Comparison of ENCODE assay signal across 25 cellular contexts in the genomic region with DNA sequence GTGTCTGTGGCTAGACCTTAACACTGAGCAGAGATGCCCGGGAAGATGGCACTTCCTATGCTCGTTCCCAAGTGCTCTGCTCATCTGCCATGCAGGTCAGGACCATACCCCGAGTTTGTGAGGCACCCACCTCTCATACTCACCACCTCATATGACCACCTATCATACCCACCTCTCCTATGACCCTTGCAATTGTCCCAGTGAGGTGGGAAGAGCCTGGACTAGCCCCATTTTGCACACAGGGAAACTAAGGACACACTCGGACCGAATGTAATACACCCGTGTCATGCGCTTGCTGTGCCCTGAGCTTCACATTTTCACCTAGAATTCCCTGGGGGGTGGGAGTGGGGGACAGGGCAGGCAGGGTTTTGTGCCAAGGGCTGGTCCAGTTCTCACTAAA. TPM values are rescaled to one million over a fixed set of nuclear protein-coding genes. Genes with fewer than 3 reads are reported as not detected.
DNase-seq lines count a peak whose midpoint lies in the region; ATAC-seq, FAIRE-seq and TF ChIP-seq lines count a peak whose summit lies in the region.
"Had no signal": no experiment of that assay in that cellular context is flagged by ENCODE, and none has a peak within 500 bp of the region (broad histone marks: within the 10 kb centered on the region; RNA-seq: fewer than 3 reads in every experiment).

No MANE protein-coding gene starts in this region.

- no peaks in the 10 kb centered on the region for H3K23me2 ChIP-seq in H1 (ENCODE audit: low read depth, low read length)

- no peak overlapping the region for H3K27ac ChIP-seq in H1 (ENCODE audit: low read depth, low read length)
- H3K27ac ChIP-seq in osteoblast (ENCODE audit: low read depth, low read length): no peak overlapping the region
- H3K27ac ChIP-seq in esophagus squamous epithelium: no peak overlapping the region
- H3K27ac ChIP-seq: adrenal gland, heart left ventricle, HL-60 had no signal

- no peak overlapping the region for H3K56ac ChIP-seq in H1 (replicated peaks; ENCODE audit: insufficient read length, low read depth, low read length)

- CTCF ChIA-PET in Caco-2 (lab: Charles Lee): interaction anchor here (1.1 kb wide), 1 partner anchor 12 kb away, joined by 3 read pairs; no protein-coding TSS in a partner anchor
- CTCF ChIA-PET in H1 (lab: Charles Lee; ENCODE audit: partially characterized antibody): interaction anchor here (0.9 to 7.4 kb wide), 3 partner anchors 11 to 15 kb away, joined by 3 to 45 read pairs (median 27); no protein-coding TSS in a partner anchor

- H3K4me2 ChIP-seq in H1 (ENCODE audit: insufficient read depth in 1 of 2, low read depth in 2 of 2, low read length in 2 of 2) (no peak overlapping the region), osteoblast (ENCODE audit: insufficient read depth, low read length) (no peak overlapping the region)

- no peaks in the 10 kb centered on the region for H3K9me3 Mint-ChIP-seq in Caco-2 (ENCODE audit: unreplicated experiment)
- H3K9me3 Mint-ChIP-seq: activated CD4-positive, alpha-beta T cell treated with anti-CD3 and anti-CD28 coated beads, Interleukin-2, amount 10 ng/mL, durations not matched to agents 24 days and 14 days had no signal

- no peaks in the 10 kb centered on the region for H4K20me1 ChIP-seq in H1 (replicated peaks in 1 of 2; ENCODE audit: control insufficient read depth in 1 of 2, insufficient read depth in 2 of 2, low read length in 2 of 2)
- H4K20me1 ChIP-seq in osteoblast (ENCODE audit: insufficient read depth, low read length): no peaks in the 10 kb centered on the region

- peaks cover 21% of the 10 kb centered on the region for H3K27me3 Mint-ChIP-seq in Caco-2 (ENCODE audit: insufficient read depth, unreplicated experiment)

- no peak overlapping the region for H2BK5ac ChIP-seq in H1 (ENCODE audit: low read depth, low read length)

- intact Hi-C loops in Caco-2 (cut with micrococcal nuclease; ENCODE audit: unreplicated experiment): no loop called here
- intact Hi-C loops in esophagus squamous epithelium (cut with DNase I): no loop called here

- H4K8ac ChIP-seq in H1 (ENCODE audit: extremely low read depth, insufficient read depth, low read length): peak overlapping the region; percentile 12; the same call in 1 of the 2 replicates

- H2BK20ac ChIP-seq in H1 (ENCODE audit: low read length): no peak overlapping the region

- H3K4me1 ChIP-seq in Caco-2 (no peaks in the 10 kb centered on the region), H1 (replicated peaks in 1 of 4; ENCODE audit: control insufficient read depth in 3 of 4, insufficient read depth in 4 of 4, low read length in 3 of 4) (peaks cover 0 to 4% (median 0%) of the 10 kb centered on the region in 4 experiments; a peak in 1 of 7 replicates), osteoblast (ENCODE audit: insufficient read depth, low read length) (no peaks in the 10 kb centered on the region), esophagus squamous epithelium (peaks cover 0 to 37% (median 0%) of the 10 kb centered on the region in 3 donors)
- H3K4me1 ChIP-seq: adrenal gland, HAP-1 had no signal

- H3K4ac ChIP-seq in H1 (replicated peaks; ENCODE audit: insufficient read length, low read depth, low read length): no peak overlapping the region

- H3K9me3 ChIP-seq in Caco-2 (no peaks in the 10 kb centered on the region), H1 (ENCODE audit: insufficient read depth in 2 of 2, low read depth in 1 of 2, low read length in 1 of 2) (no peaks in the 10 kb centered on the region), osteoblast (ENCODE audit: low read depth, low read length) (no peaks in the 10 kb centered on the region), esophagus squamous epithelium (no peaks in the 10 kb centered on the region)
- H3K9me3 ChIP-seq: adrenal gland, HAP-1, heart left ventricle had no signal

- BruUV-seq in Caco-2 (replicated peaks; lab: Mats Ljungman, UMichigan): TSS peak; percentile 5

- no peak overlapping the region for H3K14ac ChIP-seq in H1 (ENCODE audit: insufficient read length)

- no peaks in the 10 kb centered on the region; the same call in 1 of the 2 replicates for H3K27me3 ChIP-seq in Caco-2 (replicated peaks; ENCODE audit: control insufficient read depth, insufficient read depth, low read length)
- H3K27me3 ChIP-seq in H1 (replicated peaks in 1 of 4; ENCODE audit: control insufficient read depth in 3 of 4, extremely low read depth in 1 of 4, insufficient read depth in 3 of 4, low read length in 3 of 4): no peaks in the 10 kb centered on the region
- H3K27me3 ChIP-seq in osteoblast (ENCODE audit: insufficient read depth, low read length): peaks cover 30% of the 10 kb centered on the region
- H3K27me3 ChIP-seq in esophagus squamous epithelium: no peaks in the 10 kb centered on the region
- H3K27me3 ChIP-seq: adrenal gland had no signal

- no peak for TF ChIP-seq RAD21 in H1 (IDR thresholded peaks at IDR 0.05 in 1 of 2, conservative IDR thresholded peaks at IDR 0.05 in 1 of 2; ENCODE audit: low read depth in 2 of 2, low read length in 2 of 2)

- TF ChIP-seq POLR2A in H1 (IDR thresholded peaks at IDR 0.05; ENCODE audit: control extremely low read depth in 1 of 2, low read depth in 2 of 2, low read length in 2 of 2) (no peak), esophagus squamous epithelium (IDR thresholded peaks at IDR 0.05) (no peak)

- DNase-seq in activated effector memory CD4-positive, alpha-beta T cell treated with anti-CD3 and anti-CD28 coated beads, Interleukin-2, amount 50 U/mL, for 16 hours: peak; percentile 30
- no peak for DNase-seq in activated effector memory CD4-positive, alpha-beta T cell treated with Interleukin-2 at 50 U/mL for 16 hours
- DNase-seq in Caco-2: peak in 1 of 2 experiments; percentile 32
- DNase-seq in H1 (ENCODE audit: low read depth in 1 of 2, low spot score in 2 of 2): no peak
- DNase-seq in osteoblast (ENCODE audit: insufficient read length, low spot score, missing footprints): peak; percentile 72
- DNase-seq in esophagus squamous epithelium (lab: John Stamatoyannopoulos, UW): no peak
- DNase-seq: activated CD4-positive, alpha-beta T cell treated with anti-CD3 and anti-CD28 coated beads, Interleukin-2, amount 10 ng/mL, durations not matched to agents 24 days and 14 days; adrenal gland; cortex of kidney; EL; NCI-H1105 treated with DMSO at 0.1 percent for 48 hours; NCI-H2029 treated with DMSO at 0.1 percent for 48 hours; NCI-H345; NCI-H82; SHP77 treated with DMSO at 0.1 percent for 48 hours; stimulated activated CD8-positive, alpha-beta memory T cell treated with anti-CD3 and anti-CD28 coated beads, Interleukin-4, amount 100 ng/mL, for 48 hours had no signal

- ATAC-seq in GM19023 (IDR thresholded peaks at IDR 0.05; ENCODE audit: unreplicated experiment): no peak
- no peak for ATAC-seq in HG03175 (IDR thresholded peaks at IDR 0.05; ENCODE audit: unreplicated experiment)
- ATAC-seq: heart left ventricle had no signal

- no peak overlapping the region for H2BK120ac ChIP-seq in H1 (replicated peaks; ENCODE audit: low read depth, low read length)

- H3K4me3 Mint-ChIP-seq in Caco-2 (ENCODE audit: unreplicated experiment): no peak overlapping the region
- H3K4me3 Mint-ChIP-seq: activated CD4-positive, alpha-beta T cell treated with anti-CD3 and anti-CD28 coated beads, Interleukin-2, amount 10 ng/mL, durations not matched to agents 24 days and 14 days had no signal

- H3K79me2 ChIP-seq in H1 (ENCODE audit: control insufficient read depth in 1 of 2, insufficient read depth in 2 of 2, low read length in 2 of 2): no peaks in the 10 kb centered on the region
- H3K79me2 ChIP-seq in osteoblast (ENCODE audit: insufficient read depth, low read length): no peaks in the 10 kb centered on the region

- peaks cover 49% of the 10 kb centered on the region for H3K36me3 Mint-ChIP-seq in Caco-2 (ENCODE audit: insufficient read depth, unreplicated experiment)

- POLR2A ChIA-PET in Caco-2 (lab: Charles Lee) (no interaction called here), H1 (lab: Charles Lee; ENCODE audit: partially characterized antibody) (no interaction called here)

- H3K23ac ChIP-seq in H1 (ENCODE audit: insufficient read length): no peak overlapping the region

- no peaks in the 10 kb centered on the region for H3K36me3 ChIP-seq in Caco-2 (ENCODE audit: control insufficient read depth, insufficient read depth, low read length)
- H3K36me3 ChIP-seq in H1 (ENCODE audit: control insufficient read depth in 2 of 4, insufficient read depth in 4 of 4, low read length in 3 of 4): no peaks in the 10 kb centered on the region
- no peaks in the 10 kb centered on the region for H3K36me3 ChIP-seq in osteoblast (ENCODE audit: insufficient read depth, low read length)
- no peaks in the 10 kb centered on the region for H3K36me3 ChIP-seq in esophagus squamous epithelium
- H3K36me3 ChIP-seq: adrenal gland, HAP-1 had no signal

- H3K18ac ChIP-seq in H1 (ENCODE audit: extremely low read depth, low read length): no peak overlapping the region

- no peak for FAIRE-seq in H1 (lab: Jason Lieb, UNC)
- FAIRE-seq: D721Med had no signal

- TF ChIP-seq EP300 in H1 (IDR thresholded peaks at IDR 0.05; ENCODE audit: borderline replicate concordance in 1 of 2, low read depth in 2 of 2, low read length in 2 of 2): no peak

- TF ChIP-seq CTCF in Caco-2 (IDR thresholded peaks at IDR 0.05; ENCODE audit: insufficient read depth in 1 of 2, low read depth in 1 of 2, low read length in 1 of 2, severe bottlenecking in 1 of 2, unreplicated experiment in 1 of 2) (no peak), H1 (IDR thresholded peaks at IDR 0.05; ENCODE audit: control extremely low read depth in 1 of 3, insufficient read depth in 1 of 3, low read depth in 1 of 3, low read length in 3 of 3) (no peak), osteoblast (IDR thresholded peaks at IDR 0.05; ENCODE audit: extremely low read depth, low read depth, low read length) (no peak), esophagus squamous epithelium (IDR thresholded peaks at IDR 0.05) (no peak)

- H4K5ac ChIP-seq in H1 (ENCODE audit: insufficient read length, low read depth, low read length): no peak overlapping the region

- H3K4me1 Mint-ChIP-seq in Caco-2 (ENCODE audit: low read depth, unreplicated experiment): no peaks in the 10 kb centered on the region

- no peaks in the 10 kb centered on the region for H3K79me1 ChIP-seq in H1 (ENCODE audit: low read depth, low read length)

- H2BK15ac ChIP-seq in H1 (ENCODE audit: low read length): no peak overlapping the region

- 87% methylated on average over 7 of the region's 7 CpGs; no CpG with 5 or more reads in 1 of the 2 experiments for WGBS in H1 (ENCODE audit: extremely low coverage in 1 of 2, insufficient coverage in 1 of 2, insufficient read length in 1 of 2, insufficient replicate concordance in 2 of 2, low coverage in 1 of 2, low lambda C conversion rate in 2 of 2, missing lambda C conversion rate in 1 of 2), 2 experiments
- 43 to 50% methylated on average over 2 to 7 of the region's 7 CpGs for WGBS in esophagus squamous epithelium, 2 donors

- no peak overlapping the region for H2AK5ac ChIP-seq in H1 (ENCODE audit: low read depth, low read length)

- H3K9ac ChIP-seq in H1 (replicated peaks in 1 of 4; ENCODE audit: extremely low read depth in 1 of 4, low read depth in 3 of 4, low read length in 3 of 4): no peak overlapping the region

- no peak overlapping the region for H3K4me3 ChIP-seq in Caco-2 (ENCODE audit: low read depth, low read length)
- H3K4me3 ChIP-seq in H1 (ENCODE audit: extremely low read depth in 1 of 4, insufficient read depth in 2 of 4, low read depth in 3 of 4, low read length in 4 of 4): no peak overlapping the region
- no peak overlapping the region for H3K4me3 ChIP-seq in osteoblast (ENCODE audit: insufficient read depth, low read length)
- H3K4me3 ChIP-seq in esophagus squamous epithelium: no peak overlapping the region
- H3K4me3 ChIP-seq: adrenal gland, HAP-1, heart left ventricle had no signal

- no peak overlapping the region for H2BK12ac ChIP-seq in H1 (ENCODE audit: low read depth, low read length)

- no peak overlapping the region for H4K91ac ChIP-seq in H1 (replicated peaks; ENCODE audit: insufficient read length, low read length)

- H3K27ac Mint-ChIP-seq in Caco-2 (ENCODE audit: unreplicated experiment): no peak overlapping the region
- H3K27ac Mint-ChIP-seq: activated CD4-positive, alpha-beta T cell treated with anti-CD3 and anti-CD28 coated beads, Interleukin-2, amount 10 ng/mL, durations not matched to agents 24 days and 14 days had no signal

- H2AFZ ChIP-seq in H1 (ENCODE audit: low read length) (no peak overlapping the region), osteoblast (ENCODE audit: low read length) (no peak overlapping the region)

RNA-seq across cellular contexts. Expression of gene TPBGL, which starts 19.8 kb away (rescaled TPM):
- total RNA-seq in Caco-2 (2022) (0.18 and 0.19 TPM in 2 replicates), osteoblast (not detected in 2 replicates), esophagus squamous epithelium (under 1 TPM in 1 of 4 donors, not detected in 3; 0.09 TPM)
- total RNA-seq in H1 (2021; fragmentation: NEBNext Ultra II Directional; extraction: Animal tissue kit (Norgen Biotek cat#: 25700)): 0.25 and 0.37 TPM in 2 replicates
- 0.25 and 0.26 TPM in 2 replicates for polyA plus RNA-seq in H1 (2011; rRNA removed)
- polyA plus RNA-seq in H1 (2011; cell fraction: cytosol; rRNA removed): 0.13 TPM
- polyA plus RNA-seq in H1 (2011; cell fraction: nucleus; rRNA removed): 0.29 TPM
- 0.47 to 0.88 TPM (median 0.64 TPM) in 4 replicates for polyA plus RNA-seq in H1 (2012, experiment 1 of 2)
- 0.43 TPM for polyA plus RNA-seq in H1 (2012, experiment 2 of 2)
- polyA plus RNA-seq in H1 (2013, experiment 1 of 2): 0.57 TPM
- 0.50 TPM for polyA plus RNA-seq in H1 (2013, experiment 2 of 2)
- 0.17 and 0.22 TPM in 2 replicates for polyA minus RNA-seq in H1 (2011; rRNA and poly(A)+ RNA removed)
- polyA minus RNA-seq in H1 (2011; cell fraction: cytosol; rRNA and poly(A)+ RNA removed): not detected
- polyA minus RNA-seq in H1 (2011; cell fraction: nucleus; rRNA and poly(A)+ RNA removed): 0.20 TPM
- total RNA-seq: A172, liver, OCI-LY7 had no signal

Comparison
In these comparisons a context has a peak if more than half of its experiments do, and no peak if none do; other contexts are left out.
1. DNase-seq: peak in activated effector memory CD4-positive, alpha-beta T cell treated with anti-CD3 and anti-CD28 coated beads, Interleukin-2, amount 50 U/mL, for 16 hours (single experiment) and osteoblast (single experiment); none in activated effector memory CD4-positive, alpha-beta T cell treated with Interleukin-2 at 50 U/mL for 16 hours (single experiment), H1 (0 of 2) and esophagus squamous epithelium (single experiment).